8 cellular contexts compared by ENCODE assay signal in the genomic region with DNA sequence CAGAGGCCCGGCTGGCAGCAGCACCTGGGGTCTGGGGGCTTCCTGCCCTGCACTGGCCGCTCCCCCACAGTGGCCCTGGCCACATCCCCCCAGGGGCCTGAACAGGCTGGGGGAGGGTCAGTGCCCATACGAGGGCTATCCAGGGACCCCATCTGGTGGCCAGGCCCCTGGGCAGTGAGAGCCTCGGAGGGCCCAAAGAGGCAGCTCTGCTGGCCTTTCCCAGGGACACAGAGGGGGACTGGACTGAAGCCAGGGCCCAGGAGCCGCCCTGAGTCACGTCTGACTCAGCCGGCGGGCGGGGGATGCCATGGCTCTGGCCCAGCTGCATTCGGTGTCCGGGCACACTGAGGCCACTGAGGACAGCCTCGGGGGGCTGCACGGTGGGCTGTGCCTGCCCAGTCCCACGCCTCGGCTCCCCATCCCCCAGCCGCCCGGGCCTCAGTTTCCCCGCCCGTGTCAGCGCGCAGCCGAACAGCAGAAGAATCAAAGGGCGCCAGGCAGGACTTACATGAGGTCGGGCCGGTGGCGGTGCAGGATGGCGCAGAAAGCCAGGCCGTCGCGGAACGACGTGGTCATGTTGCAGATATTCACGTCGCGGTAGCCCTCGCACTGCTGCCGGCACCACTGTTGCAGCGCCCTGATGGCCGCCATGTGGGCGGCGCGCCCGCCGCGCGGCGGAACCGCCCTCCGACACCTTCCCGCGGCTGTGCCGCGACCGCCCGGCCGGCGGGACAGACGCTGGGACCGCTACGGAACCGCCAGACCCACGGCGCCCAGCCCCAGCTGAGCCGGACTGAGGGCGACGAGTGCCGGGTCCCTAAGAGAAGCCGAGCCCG. TPM values are rescaled to one million over a fixed set of nuclear protein-coding genes. Genes with fewer than 3 reads are reported as not detected.
A peak's percentile ranks its signal among the peaks of the same experiment; 100 is the strongest.
DNase-seq lines count a peak whose midpoint lies in the region; ATAC-seq and TF ChIP-seq lines count a peak whose summit lies in the region.

A gene (minus strand): TSS at position 795 of the 836 bp plus-strand sequence. CDS start 144 bp downstream, at position 651.

- H3K4me3 ChIP-seq in BE2C (ENCODE audit: low read depth, low read length) (peak within 1 kb of the TSS; percentile 39), SJSA1 (peak within 1 kb of the TSS; percentile 69), cardiac fibroblast (replicated peaks in 1 of 2; ENCODE audit: low read depth in 2 of 2, low read length in 2 of 2) (peak within 1 kb of the TSS; percentile 89 to 96), spleen (peak within 1 kb of the TSS; percentile 78 to 98 (median 86))

- H3K27me3 ChIP-seq in BE2C (peaks cover 23% of the 10 kb centered on the region), SJSA1 (replicated peaks) (no peaks in the 10 kb centered on the region), spleen (replicated peaks in 1 of 7) (no peaks in the 10 kb centered on the region)

- TF ChIP-seq POLR2A in spleen (IDR thresholded peaks at IDR 0.05), result peak in 2 of 3 donors; percentile 52 to 94

- intact Hi-C loops in spleen (cut with DNase I; ENCODE audit: low total_unique reads), result no loop called here

- WGBS in spleen, 5 donors, result 2 to 10% (median 3%) methylated on average over 11 to 69 of the region's 69 CpGs

- H3K9me3 ChIP-seq in BE2C, result no peaks in the 10 kb centered on the region
- H3K9me3 ChIP-seq in SJSA1 (replicated peaks), result no peaks in the 10 kb centered on the region
- H3K9me3 ChIP-seq in spleen, result no peaks in the 10 kb centered on the region

- no peaks in the 10 kb centered on the region for H3K36me3 ChIP-seq in BE2C
- peaks cover 7% of the 10 kb centered on the region; the same call in 1 of the 2 replicates for H3K36me3 ChIP-seq in SJSA1
- H3K36me3 ChIP-seq in spleen, result no peaks in the 10 kb centered on the region

- peak; percentile 8 for ATAC-seq in GM18861 (IDR thresholded peaks at IDR 0.05; ENCODE audit: unreplicated experiment)
- peak; percentile 2 for ATAC-seq in HG03108 (IDR thresholded peaks at IDR 0.05; ENCODE audit: unreplicated experiment)

- H3K27ac ChIP-seq in SJSA1 (peak within 1 kb of the TSS; percentile 51), spleen (peak within 1 kb of the TSS; percentile 71 to 88 (median 84))

- H3K4me1 ChIP-seq in BE2C, result peaks cover 6% of the 10 kb centered on the region
- H3K4me1 ChIP-seq in SJSA1 (replicated peaks), result peaks cover 24% of the 10 kb centered on the region
- H3K4me1 ChIP-seq in spleen, result peaks cover 28 to 94% (median 76%) of the 10 kb centered on the region in 6 donors

- DNase-seq in BE2C, result peak; percentile 77
- peak; percentile 90 to 92 for DNase-seq in SJSA1 (ENCODE audit: low read depth in 1 of 2, low spot score in 2 of 2)
- peak; percentile 86 to 91 for DNase-seq in cardiac fibroblast (ENCODE audit: low read depth in 2 of 2)
- DNase-seq in iris pigment epithelial cell (ENCODE audit: low read depth), result peak; percentile 87
- DNase-seq in spleen, result peak; percentile 92
- no peak for DNase-seq in NCI-H82 treated with DMSO at 0.1 percent for 48 hours (lab: John Stamatoyannopoulos, UW; ENCODE audit: unreplicated experiment)

- TF ChIP-seq CTCF in BE2C (IDR thresholded peaks at IDR 0.05; ENCODE audit: low read depth, low read length), result no peak
- TF ChIP-seq CTCF in cardiac fibroblast (IDR thresholded peaks at IDR 0.05; ENCODE audit: low read depth, low read length), result no peak
- TF ChIP-seq CTCF in spleen (IDR thresholded peaks at IDR 0.05 in 8 of 11, conservative IDR thresholded peaks at IDR 0.05 in 3 of 11), result no peak

RNA-seq across cellular contexts. Expression of the gene that starts here (rescaled TPM):
- 0.34 TPM for polyA plus RNA-seq in BE2C (2012; ENCODE audit: insufficient read depth, insufficient read length, low read depth)
- total RNA-seq in SJSA1 (2014; rRNA removed; shearing (Covaris generic)), result 4.0 and 7.7 TPM in 2 replicates
- total RNA-seq in spleen, result 100 to 1,000 TPM in 3 of 7 donors, 10 to 100 TPM in 4; 36.3 to 182 (median 75.8) TPM
- 100 to 1,000 TPM in 2 of 3 donors, 10 to 100 TPM in 1; 74.1 to 361 (median 307) TPM for polyA plus RNA-seq in spleen

Comparison
In these comparisons a context has a peak if more than half of its experiments do, and no peak if none do; other contexts are left out.
1. H3K4me3 ChIP-seq: peak in every context shown above with its lines; median percentile 92 in cardiac fibroblast; 86 in spleen; 69 in SJSA1; 39 in BE2C.